ENCODE assay signal across 22 cellular contexts in the genomic region with DNA sequence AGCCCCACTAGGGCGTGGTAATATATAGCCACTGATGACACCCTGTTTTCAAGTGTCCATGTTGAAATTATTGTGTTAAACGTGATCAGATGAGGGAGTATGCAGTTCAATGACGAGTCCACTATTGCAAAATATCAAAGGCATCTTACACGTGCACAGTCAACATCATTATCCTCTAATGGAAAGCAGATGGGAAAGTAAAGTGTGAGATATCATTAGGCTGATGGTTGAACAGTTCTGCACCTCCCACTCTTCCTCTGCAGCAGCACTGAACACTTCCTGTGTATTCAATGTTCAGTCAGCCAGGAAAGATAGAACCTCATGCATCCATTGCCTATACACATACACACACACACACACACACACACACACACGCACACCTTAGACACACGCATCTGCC.
A peak's percentile ranks its signal among the peaks of the same experiment; 100 is the strongest.
DNase-seq lines count a peak whose midpoint lies in the region; ATAC-seq and TF ChIP-seq lines count a peak whose summit lies in the region.
"Had no signal": no experiment of that assay in that cellular context is flagged by ENCODE, and none has a peak within 500 bp of the region (broad histone marks: within the 10 kb centered on the region; RNA-seq: fewer than 3 reads in every experiment).

No MANE protein-coding gene starts in this region.

- TF ChIP-seq RAD21 in SK-N-SH (IDR thresholded peaks at IDR 0.05; ENCODE audit: low read length), result no peak

- no peaks in the 10 kb centered on the region for H3K79me2 ChIP-seq in SK-N-SH (ENCODE audit: insufficient read depth)
- H3K79me2 ChIP-seq: parathyroid adenoma had no signal

- H3K4me2 ChIP-seq in BLaER1 (peak overlapping the region; percentile 71), SK-N-SH (no peak overlapping the region), mesenchymal stem cell (ENCODE audit: low read length, poor library complexity, severe bottlenecking) (no peak overlapping the region)
- H3K4me2 ChIP-seq: GM23338 had no signal

- H3K27me3 Mint-ChIP-seq in mesothelial cell of epicardium (ENCODE audit: low read depth), result no peaks in the 10 kb centered on the region
- no peaks in the 10 kb centered on the region for H3K27me3 Mint-ChIP-seq in activated naive CD4-positive, alpha-beta T cell treated with anti-CD3 and anti-CD28 coated beads for 36 hours (ENCODE audit: low read depth)
- H3K27me3 Mint-ChIP-seq in natural killer cell treated with Interleukin-12 subunit alpha and Interleukin-12 subunit beta and Interleukin-15 and Interleukin-18, amount 100 ng/mL, for 72 hours, result no peaks in the 10 kb centered on the region
- H3K27me3 Mint-ChIP-seq: CD4-positive, CD25-positive, alpha-beta regulatory T cell; central memory CD8-positive, alpha-beta T cell had no signal

- H3K9me3 Mint-ChIP-seq in mesothelial cell of epicardium, result peaks cover 6% of the 10 kb centered on the region
- no peaks in the 10 kb centered on the region for H3K9me3 Mint-ChIP-seq in activated naive CD4-positive, alpha-beta T cell treated with anti-CD3 and anti-CD28 coated beads for 36 hours
- peaks cover 7% of the 10 kb centered on the region for H3K9me3 Mint-ChIP-seq in natural killer cell treated with Interleukin-12 subunit alpha and Interleukin-12 subunit beta and Interleukin-15 and Interleukin-18, amount 100 ng/mL, for 72 hours
- H3K9me3 Mint-ChIP-seq: central memory CD8-positive, alpha-beta T cell had no signal

- no peaks in the 10 kb centered on the region for H3F3A ChIP-seq in SK-N-SH (replicated peaks; ENCODE audit: insufficient read depth)

- H3K79me1 ChIP-seq in mesenchymal stem cell (replicated peaks; ENCODE audit: low read length, poor library complexity, severe bottlenecking), result no peaks in the 10 kb centered on the region

- no peak overlapping the region for H4K8ac ChIP-seq in mesenchymal stem cell (ENCODE audit: low read length)

- peaks cover 28% of the 10 kb centered on the region for H3K4me1 Mint-ChIP-seq in mesothelial cell of epicardium
- no peaks in the 10 kb centered on the region for H3K4me1 Mint-ChIP-seq in activated naive CD4-positive, alpha-beta T cell treated with anti-CD3 and anti-CD28 coated beads for 36 hours (ENCODE audit: low read depth)
- no peaks in the 10 kb centered on the region for H3K4me1 Mint-ChIP-seq in natural killer cell treated with Interleukin-12 subunit alpha and Interleukin-12 subunit beta and Interleukin-15 and Interleukin-18, amount 100 ng/mL, for 72 hours (ENCODE audit: low read depth in 2 of 2)
- H3K4me1 Mint-ChIP-seq: CD4-positive, CD25-positive, alpha-beta regulatory T cell; central memory CD8-positive, alpha-beta T cell; GM23338 had no signal

- H3K27ac ChIP-seq in BLaER1 (peak overlapping the region; percentile 74), SK-N-SH (ENCODE audit: low read depth in 2 of 2, low read length in 1 of 2) (no peak overlapping the region), mesenchymal stem cell (ENCODE audit: low read length, poor library complexity, severe bottlenecking) (no peak overlapping the region)
- H3K27ac ChIP-seq: gastroesophageal sphincter, parathyroid adenoma, Peyer's patch, tibial artery, WERI-Rb-1 had no signal

- no peak for TF ChIP-seq EP300 in SK-N-SH (IDR thresholded peaks at IDR 0.05; ENCODE audit: borderline replicate concordance in 1 of 2, low read depth in 1 of 2, low read length in 1 of 2)

- no peak overlapping the region for H4K91ac ChIP-seq in mesenchymal stem cell (ENCODE audit: low read length)

- H2BK15ac ChIP-seq in mesenchymal stem cell (ENCODE audit: low read depth, poor library complexity, severe bottlenecking), result no peak overlapping the region

- no peak overlapping the region for H2AK5ac ChIP-seq in mesenchymal stem cell (ENCODE audit: low read length, severe bottlenecking)

- no peaks in the 10 kb centered on the region for H3K9me2 ChIP-seq in SK-N-SH

- H4K20me1 ChIP-seq in BLaER1, result no peaks in the 10 kb centered on the region
- H4K20me1 ChIP-seq in SK-N-SH (ENCODE audit: insufficient read depth), result no peaks in the 10 kb centered on the region

- H2BK12ac ChIP-seq in mesenchymal stem cell (ENCODE audit: low read length in 2 of 2), result no peak overlapping the region

- no peak overlapping the region for H3K4ac ChIP-seq in mesenchymal stem cell (ENCODE audit: low read depth in 1 of 2, low read length in 2 of 2)

- H2AFZ ChIP-seq in SK-N-SH (ENCODE audit: low read depth), result no peak overlapping the region
- H2AFZ ChIP-seq in mesenchymal stem cell (ENCODE audit: low read depth, low read length), result no peak overlapping the region
- H2AFZ ChIP-seq: GM23338, parathyroid adenoma had no signal

- no peak overlapping the region for H2BK5ac ChIP-seq in mesenchymal stem cell (ENCODE audit: low read depth, low read length, poor library complexity, severe bottlenecking)

- no peak overlapping the region for H3K14ac ChIP-seq in mesenchymal stem cell (ENCODE audit: low read length in 2 of 2)

- H3K4me3 Mint-ChIP-seq in mesothelial cell of epicardium, result no peak overlapping the region
- no peak overlapping the region for H3K4me3 Mint-ChIP-seq in activated naive CD4-positive, alpha-beta T cell treated with anti-CD3 and anti-CD28 coated beads for 36 hours
- no peak overlapping the region for H3K4me3 Mint-ChIP-seq in natural killer cell treated with Interleukin-12 subunit alpha and Interleukin-12 subunit beta and Interleukin-15 and Interleukin-18, amount 100 ng/mL, for 72 hours
- H3K4me3 Mint-ChIP-seq: CD4-positive, CD25-positive, alpha-beta regulatory T cell; central memory CD8-positive, alpha-beta T cell; GM23338 had no signal

- CTCF ChIA-PET in SK-N-SH (lab: Yijun Ruan, JAX), result no interaction called here
- CTCF ChIA-PET in activated naive CD4-positive, alpha-beta T cell treated with anti-CD3 and anti-CD28 coated beads for 36 hours (lab: Charles Lee), result no interaction called here

- ATAC-seq in natural killer cell treated with Interleukin-12 subunit alpha and Interleukin-12 subunit beta and Interleukin-15 and Interleukin-18, amount 100 ng/mL, for 72 hours, result no peak
- ATAC-seq: gastroesophageal sphincter, GM12878, GM23338, left ventricle myocardium superior had no signal

- H3K18ac ChIP-seq in mesenchymal stem cell (ENCODE audit: low read depth in 1 of 2, low read length in 2 of 2), result no peak overlapping the region

- H3K9ac ChIP-seq in BLaER1 (0 out of 2 replicates have a peak overlapping the region, but pooled peaks have one; percentile 38), SK-N-SH (no peak overlapping the region), mesenchymal stem cell (ENCODE audit: low read length) (no peak overlapping the region)
- H3K9ac ChIP-seq: parathyroid adenoma had no signal

- DNase-seq in HCEC 1CT (peak; percentile 3), SK-N-SH (peak; percentile 4), mesothelial cell of epicardium (ENCODE audit: low spot score in 2 of 2, unreplicated experiment in 2 of 2) (no peak), mesenchymal stem cell (no peak)
- no peak for DNase-seq in activated naive CD4-positive, alpha-beta T cell treated with anti-CD3 and anti-CD28 coated beads for 36 hours
- DNase-seq in natural killer cell treated with Interleukin-12 subunit alpha and Interleukin-12 subunit beta and Interleukin-15 and Interleukin-18, amount 100 ng/mL, for 72 hours (ENCODE audit: low spot score), result no peak
- no peak for DNase-seq in activated CD4-positive, alpha-beta T cell treated with anti-CD3 and anti-CD28 coated beads, Interleukin-2, amount 50 U/mL, for 4 hours
- DNase-seq: amniotic stem cell; CD4-positive, CD25-positive, alpha-beta regulatory T cell; effector CD4-positive, alpha-beta T cell; left ventricle myocardium superior; NCI-H1930; NCI-H82; Peyer's patch; tibial artery; WERI-Rb-1 had no signal

- H3K27me3 ChIP-seq in BLaER1 (no peaks in the 10 kb centered on the region), SK-N-SH (ENCODE audit: insufficient read depth) (no peaks in the 10 kb centered on the region), mesenchymal stem cell (ENCODE audit: control insufficient read depth in 1 of 2, insufficient read depth in 1 of 2, low read length in 2 of 2) (no peaks in the 10 kb centered on the region)
- H3K27me3 ChIP-seq: gastroesophageal sphincter, Peyer's patch, tibial artery had no signal

- H3K4me3 ChIP-seq in BLaER1, result peak overlapping the region; percentile 38; the same call in 1 of the 2 replicates
- H3K4me3 ChIP-seq in SK-N-SH (ENCODE audit: low read depth in 2 of 2, low read length in 1 of 2), result no peak overlapping the region
- no peak overlapping the region for H3K4me3 ChIP-seq in mesenchymal stem cell (ENCODE audit: insufficient read depth in 1 of 2, low read depth in 1 of 2, low read length in 2 of 2)
- H3K4me3 ChIP-seq: gastroesophageal sphincter, GM12878, GM23338, Peyer's patch, tibial artery had no signal

- peaks cover 24% of the 10 kb centered on the region for H3K4me1 ChIP-seq in BLaER1
- peaks cover 0 to 11% of the 10 kb centered on the region in 2 experiments; a peak in 3 of 4 replicates for H3K4me1 ChIP-seq in SK-N-SH (ENCODE audit: control insufficient read depth in 1 of 2, insufficient read depth in 2 of 2, low read depth in 1 of 2, low read length in 1 of 2)
- H3K4me1 ChIP-seq in mesenchymal stem cell (ENCODE audit: control insufficient read depth, insufficient read depth, low read depth, low read length), result no peaks in the 10 kb centered on the region
- H3K4me1 ChIP-seq: gastroesophageal sphincter, parathyroid adenoma, Peyer's patch, tibial artery had no signal

- peak overlapping the region; percentile 0 for H3K27ac Mint-ChIP-seq in mesothelial cell of epicardium
- H3K27ac Mint-ChIP-seq in activated naive CD4-positive, alpha-beta T cell treated with anti-CD3 and anti-CD28 coated beads for 36 hours, result no peak overlapping the region
- no peak overlapping the region for H3K27ac Mint-ChIP-seq in natural killer cell treated with Interleukin-12 subunit alpha and Interleukin-12 subunit beta and Interleukin-15 and Interleukin-18, amount 100 ng/mL, for 72 hours
- H3K27ac Mint-ChIP-seq: CD4-positive, CD25-positive, alpha-beta regulatory T cell; GM23338 had no signal

- POLR2A ChIA-PET in SK-N-SH (lab: Yijun Ruan, JAX), result no interaction called here

- intact Hi-C loops in activated naive CD4-positive, alpha-beta T cell treated with anti-CD3 and anti-CD28 coated beads for 36 hours (cut with micrococcal nuclease), result no loop called here

- WGBS in SK-N-SH (ENCODE audit: low lambda C conversion rate), result 59% methylated on average over 6 of the region's 6 CpGs
- 92% methylated on average over 4 of the region's 6 CpGs for WGBS in mesenchymal stem cell

- peaks cover under 1% of the 10 kb centered on the region; the same call in 1 of the 2 replicates for H3K9me3 ChIP-seq in BLaER1
- no peaks in the 10 kb centered on the region for H3K9me3 ChIP-seq in SK-N-SH
- H3K9me3 ChIP-seq in mesenchymal stem cell (ENCODE audit: control insufficient read depth, low read length), result no peaks in the 10 kb centered on the region
- H3K9me3 ChIP-seq: gastroesophageal sphincter, Peyer's patch, tibial artery had no signal

- H3K36me3 ChIP-seq in BLaER1 (no peaks in the 10 kb centered on the region), SK-N-SH (replicated peaks in 1 of 2; ENCODE audit: control insufficient read depth in 1 of 2, insufficient read depth in 2 of 2, low read length in 1 of 2) (no peaks in the 10 kb centered on the region), mesenchymal stem cell (ENCODE audit: control insufficient read depth in 1 of 2, insufficient read depth in 2 of 2, low read depth in 1 of 2, low read length in 2 of 2) (no peaks in the 10 kb centered on the region)
- H3K36me3 ChIP-seq: gastroesophageal sphincter, Peyer's patch, tibial artery, WERI-Rb-1 had no signal

- H3K23ac ChIP-seq in mesenchymal stem cell (ENCODE audit: low read length in 2 of 2), result no peak overlapping the region

- TF ChIP-seq CTCF in SK-N-SH (IDR thresholded peaks at IDR 0.05), result no peak
- TF ChIP-seq CTCF in mesothelial cell of epicardium (IDR thresholded peaks at IDR 0.05; ENCODE audit: unreplicated experiment), result no peak

- H3K36me3 Mint-ChIP-seq in mesothelial cell of epicardium, result peaks cover 1% of the 10 kb centered on the region
- no peaks in the 10 kb centered on the region for H3K36me3 Mint-ChIP-seq in activated naive CD4-positive, alpha-beta T cell treated with anti-CD3 and anti-CD28 coated beads for 36 hours (ENCODE audit: low read depth)
- H3K36me3 Mint-ChIP-seq in natural killer cell treated with Interleukin-12 subunit alpha and Interleukin-12 subunit beta and Interleukin-15 and Interleukin-18, amount 100 ng/mL, for 72 hours, result no peaks in the 10 kb centered on the region
- H3K36me3 Mint-ChIP-seq: CD4-positive, CD25-positive, alpha-beta regulatory T cell had no signal

- no peak overlapping the region for H2BK120ac ChIP-seq in mesenchymal stem cell (ENCODE audit: low read depth, low read length)

Comparison
In these comparisons a context has a peak if more than half of its experiments do, and no peak if none do; other contexts are left out.
1. DNase-seq: peak in HCEC 1CT (single experiment) and SK-N-SH (single experiment); none in mesothelial cell of epicardium (0 of 2), mesenchymal stem cell (single experiment), activated naive CD4-positive, alpha-beta T cell treated with anti-CD3 and anti-CD28 coated beads for 36 hours (single experiment), natural killer cell treated with Interleukin-12 subunit alpha and Interleukin-12 subunit beta and Interleukin-15 and Interleukin-18, amount 100 ng/mL, for 72 hours (single experiment) and activated CD4-positive, alpha-beta T cell treated with anti-CD3 and anti-CD28 coated beads, Interleukin-2, amount 50 U/mL, for 4 hours (0 of 2).